1 cellular context compared by ENCODE assay signal in genomic region chr6:74731921-74732320, GRCh38.
TF ChIP-seq lines count a peak whose summit lies in the region.

No MANE protein-coding gene starts in this region.

TF ChIP-seq in H1, 55 proteins besides CTCF, POLR2A, EP300 and RAD21 (continued from another document):
- TF ChIP-seq SAP30 (IDR thresholded peaks at IDR 0.05; ENCODE audit: insufficient read depth, insufficient replicate concordance, low read length) (no peak), RFX5 (IDR thresholded peaks at IDR 0.05; ENCODE audit: borderline replicate concordance, low read depth, low read length) (no peak), ATF2 (IDR thresholded peaks at IDR 0.05; ENCODE audit: low read length) (no peak), NRF1 (IDR thresholded peaks at IDR 0.05; ENCODE audit: low read depth, low read length) (no peak)
